1 cellular context compared by ENCODE assay signal in the genomic region with DNA sequence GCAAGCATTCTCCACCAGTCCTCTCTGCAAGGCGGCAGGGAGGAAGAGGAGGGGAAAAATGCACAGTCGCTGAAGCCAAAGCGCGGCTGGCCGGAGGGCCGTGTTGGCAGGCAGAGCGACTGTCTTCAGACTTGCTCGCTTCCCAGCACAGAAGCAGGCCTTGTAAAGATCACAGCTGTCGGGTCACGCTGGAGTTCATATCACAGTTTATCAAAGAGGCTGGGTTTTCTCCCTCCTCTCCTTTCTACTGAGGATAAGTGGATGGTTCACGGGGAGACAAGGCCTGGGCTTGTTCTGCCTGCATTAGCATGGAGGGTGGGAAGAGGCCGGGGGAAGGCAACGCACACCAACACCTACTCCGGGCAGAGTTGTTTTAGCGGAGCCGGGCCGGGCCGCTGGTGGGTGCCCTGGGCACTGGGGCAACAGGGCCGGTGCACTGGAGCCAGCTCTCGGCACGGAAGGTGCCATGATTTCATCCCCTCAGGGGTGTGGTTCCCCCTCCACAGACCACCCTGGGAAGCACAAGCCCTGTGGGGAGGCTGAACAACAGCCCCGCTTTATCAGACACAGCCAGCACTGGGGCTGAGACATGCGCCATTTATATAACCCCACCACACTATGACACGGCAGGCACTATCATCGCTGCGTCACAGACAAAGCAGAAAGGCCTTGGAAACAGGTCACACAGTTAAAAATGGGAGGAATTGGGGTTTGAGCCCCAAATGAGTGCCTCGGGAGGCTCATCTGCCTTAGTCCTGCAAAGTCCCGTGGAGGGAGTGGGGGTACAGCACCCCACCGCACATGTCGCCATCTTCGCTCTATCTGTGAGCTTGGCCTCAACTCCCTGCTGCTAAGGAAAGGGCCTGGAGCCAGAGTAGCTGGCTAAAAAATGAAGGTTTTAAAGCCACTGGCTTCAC.
TF ChIP-seq lines count a peak whose summit lies in the region.

No MANE protein-coding gene starts in this region.

TF ChIP-seq in HepG2, 621 proteins besides CTCF, POLR2A, EP300 and RAD21 (continued from another document and continues in another):
- TF ChIP-seq, protein P1, sequence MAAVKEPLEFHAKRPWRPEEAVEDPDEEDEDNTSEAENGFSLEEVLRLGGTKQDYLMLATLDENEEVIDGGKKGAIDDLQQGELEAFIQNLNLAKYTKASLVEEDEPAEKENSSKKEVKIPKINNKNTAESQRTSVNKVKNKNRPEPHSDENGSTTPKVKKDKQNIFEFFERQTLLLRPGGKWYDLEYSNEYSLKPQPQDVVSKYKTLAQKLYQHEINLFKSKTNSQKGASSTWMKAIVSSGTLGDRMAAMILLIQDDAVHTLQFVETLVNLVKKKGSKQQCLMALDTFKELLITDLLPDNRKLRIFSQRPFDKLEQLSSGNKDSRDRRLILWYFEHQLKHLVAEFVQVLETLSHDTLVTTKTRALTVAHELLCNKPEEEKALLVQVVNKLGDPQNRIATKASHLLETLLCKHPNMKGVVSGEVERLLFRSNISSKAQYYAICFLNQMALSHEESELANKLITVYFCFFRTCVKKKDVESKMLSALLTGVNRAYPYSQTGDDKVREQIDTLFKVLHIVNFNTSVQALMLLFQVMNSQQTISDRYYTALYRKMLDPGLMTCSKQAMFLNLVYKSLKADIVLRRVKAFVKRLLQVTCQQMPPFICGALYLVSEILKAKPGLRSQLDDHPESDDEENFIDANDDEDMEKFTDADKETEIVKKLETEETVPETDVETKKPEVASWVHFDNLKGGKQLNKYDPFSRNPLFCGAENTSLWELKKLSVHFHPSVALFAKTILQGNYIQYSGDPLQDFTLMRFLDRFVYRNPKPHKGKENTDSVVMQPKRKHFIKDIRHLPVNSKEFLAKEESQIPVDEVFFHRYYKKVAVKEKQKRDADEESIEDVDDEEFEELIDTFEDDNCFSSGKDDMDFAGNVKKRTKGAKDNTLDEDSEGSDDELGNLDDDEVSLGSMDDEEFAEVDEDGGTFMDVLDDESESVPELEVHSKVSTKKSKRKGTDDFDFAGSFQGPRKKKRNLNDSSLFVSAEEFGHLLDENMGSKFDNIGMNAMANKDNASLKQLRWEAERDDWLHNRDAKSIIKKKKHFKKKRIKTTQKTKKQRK (IDR thresholded peaks at IDR 0.05; ENCODE audit: low read length), result no peak
- TF ChIP-seq SUZ12 (IDR thresholded peaks at IDR 0.05; ENCODE audit: low read depth, low read length), result no peak
- TF ChIP-seq PLRG1 (conservative IDR thresholded peaks at IDR 0.05), result no peak
- TF ChIP-seq NCOA1 (CRISPR knock-in tag; IDR thresholded peaks at IDR 0.05), result no peak
- TF ChIP-seq ZKSCAN8 (CRISPR knock-in tag; IDR thresholded peaks at IDR 0.05; ENCODE audit: borderline replicate concordance), result no peak
- TF ChIP-seq AKAP8 (CRISPR knock-in tag; IDR thresholded peaks at IDR 0.05), result no peak; the same call in 1 of the 2 replicates
- no peak for TF ChIP-seq ZNF12 (CRISPR knock-in tag; IDR thresholded peaks at IDR 0.05)
- no peak for TF ChIP-seq CEBPB (IDR thresholded peaks at IDR 0.05; ENCODE audit: borderline replicate concordance, low read depth, low read length)
- 0 out of 2 replicates have a peak, but pooled peaks have one; percentile 4 for TF ChIP-seq ZNF232 (CRISPR knock-in tag; IDR thresholded peaks at IDR 0.05; ENCODE audit: borderline replicate concordance)
- TF ChIP-seq, protein P2, sequence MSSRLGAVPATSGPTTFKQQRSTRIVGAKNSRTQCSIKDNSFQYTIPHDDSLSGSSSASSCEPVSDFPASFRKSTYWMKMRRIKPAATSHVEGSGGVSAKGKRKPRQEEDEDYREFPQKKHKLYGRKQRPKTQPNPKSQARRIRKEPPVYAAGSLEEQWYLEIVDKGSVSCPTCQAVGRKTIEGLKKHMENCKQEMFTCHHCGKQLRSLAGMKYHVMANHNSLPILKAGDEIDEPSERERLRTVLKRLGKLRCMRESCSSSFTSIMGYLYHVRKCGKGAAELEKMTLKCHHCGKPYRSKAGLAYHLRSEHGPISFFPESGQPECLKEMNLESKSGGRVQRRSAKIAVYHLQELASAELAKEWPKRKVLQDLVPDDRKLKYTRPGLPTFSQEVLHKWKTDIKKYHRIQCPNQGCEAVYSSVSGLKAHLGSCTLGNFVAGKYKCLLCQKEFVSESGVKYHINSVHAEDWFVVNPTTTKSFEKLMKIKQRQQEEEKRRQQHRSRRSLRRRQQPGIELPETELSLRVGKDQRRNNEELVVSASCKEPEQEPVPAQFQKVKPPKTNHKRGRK (CRISPR knock-in tag; IDR thresholded peaks at IDR 0.05), result 0 out of 2 replicates have a peak, but pooled peaks have one; percentile 3
- TF ChIP-seq ATF4 (CRISPR knock-in tag; IDR thresholded peaks at IDR 0.05), result 0 out of 4 replicates have a peak, but pooled peaks of 1 of the 2 experiments have one; percentile 6
- TF ChIP-seq ZSCAN5A (CRISPR knock-in tag; IDR thresholded peaks at IDR 0.05; ENCODE audit: borderline replicate concordance), result no peak
- no peak for TF ChIP-seq GLI4 (CRISPR knock-in tag; IDR thresholded peaks at IDR 0.05; ENCODE audit: borderline replicate concordance)
- 0 out of 2 replicates have a peak, but pooled peaks have one; percentile 9 for TF ChIP-seq ZNF234 (CRISPR knock-in tag; conservative IDR thresholded peaks at IDR 0.05)
- TF ChIP-seq PRMT3 (CRISPR knock-in tag; IDR thresholded peaks at IDR 0.05; ENCODE audit: borderline replicate concordance, low read depth), result no peak
- TF ChIP-seq NR2F2 (IDR thresholded peaks at IDR 0.05; ENCODE audit: borderline replicate concordance, low read depth), result no peak
- no peak for TF ChIP-seq MTF1 (CRISPR knock-in tag; IDR thresholded peaks at IDR 0.05)
- TF ChIP-seq ZNF33B (CRISPR knock-in tag; IDR thresholded peaks at IDR 0.05), result peak; percentile 89; the same call in 1 of the 2 replicates
- no peak for TF ChIP-seq IRX3 (CRISPR knock-in tag; IDR thresholded peaks at IDR 0.05; ENCODE audit: borderline replicate concordance, low read depth)
- TF ChIP-seq ZNF407 (CRISPR knock-in tag; IDR thresholded peaks at IDR 0.05; ENCODE audit: not compliant biosample characterization), result peak; percentile 29
- TF ChIP-seq CHCHD3 (CRISPR knock-in tag; IDR thresholded peaks at IDR 0.05), result no peak
- TF ChIP-seq PRPF4 (IDR thresholded peaks at IDR 0.05; ENCODE audit: low read depth, low read length, poor library complexity, severe bottlenecking), result peak; percentile 52
- TF ChIP-seq ZNF570 (CRISPR knock-in tag; IDR thresholded peaks at IDR 0.05; ENCODE audit: borderline replicate concordance), result no peak
- peak; percentile 98 for TF ChIP-seq AGO2 (optimal IDR thresholded peaks at IDR 0.05; ENCODE audit: low read depth, low read length)
- TF ChIP-seq FLYWCH1 (CRISPR knock-in tag; IDR thresholded peaks at IDR 0.05), result peak; percentile 72; the same call in 1 of the 2 replicates
- no peak; the same call in 1 of the 2 replicates for TF ChIP-seq ZNF550 (CRISPR knock-in tag; IDR thresholded peaks at IDR 0.05; ENCODE audit: borderline replicate concordance)
- no peak for TF ChIP-seq SRSF4 (IDR thresholded peaks at IDR 0.05; ENCODE audit: low read depth, low read length, poor library complexity, severe bottlenecking)
- TF ChIP-seq ETV5 (CRISPR knock-in tag; IDR thresholded peaks at IDR 0.05; ENCODE audit: borderline replicate concordance), result no peak
- TF ChIP-seq DR1 (CRISPR knock-in tag; IDR thresholded peaks at IDR 0.05), result no peak
- TF ChIP-seq ZSCAN29 (CRISPR knock-in tag; conservative IDR thresholded peaks at IDR 0.05), result no peak
- no peak; the same call in 1 of the 2 replicates for TF ChIP-seq SRY (CRISPR knock-in tag; IDR thresholded peaks at IDR 0.05)
